In genomic region chr5:98768160-98769005, GRCh38 we compare ENCODE assay signal across 8 cellular contexts. TPM values are rescaled to one million over a fixed set of nuclear protein-coding genes. Genes with fewer than 3 reads are reported as not detected.
DNase-seq lines count a peak whose midpoint lies in the region; ATAC-seq and TF ChIP-seq lines count a peak whose summit lies in the region.

No MANE protein-coding gene starts in this region.

- no peaks in the 10 kb centered on the region for H3K36me3 ChIP-seq in OCI-LY7 (ENCODE audit: insufficient read depth, low read length)

- H3K27ac ChIP-seq in OCI-LY7 (ENCODE audit: low read depth, low read length, poor library complexity, severe bottlenecking) (no peak overlapping the region), right cardiac atrium (ENCODE audit: low read length) (no peak overlapping the region)

- peak; percentile 36 for ATAC-seq in GM19455 (IDR thresholded peaks at IDR 0.05; ENCODE audit: unreplicated experiment)
- ATAC-seq in HG03558 (IDR thresholded peaks at IDR 0.05; ENCODE audit: extremely low read depth, unreplicated experiment): peak; percentile 51
- peak; percentile 50 to 53 for ATAC-seq in right cardiac atrium

- POLR2A ChIA-PET in OCI-LY7 (lab: Charles Lee): interaction anchor here (0.6 to 1.0 kb wide), 2 partner anchors 9 to 63 kb away, joined by 3 read pairs; no protein-coding TSS in a partner anchor

- peaks cover 27% of the 10 kb centered on the region for H3K4me1 ChIP-seq in OCI-LY7 (ENCODE audit: insufficient read depth, low read length, poor library complexity, severe bottlenecking)
- no peaks in the 10 kb centered on the region for H3K4me1 ChIP-seq in right cardiac atrium (ENCODE audit: control insufficient read depth, insufficient read depth, low read length)

- intact Hi-C loops in OCI-LY7 (cut with micrococcal nuclease; ENCODE audit: unreplicated experiment) (no loop called here), right cardiac atrium (cut with DNase I) (no loop called here)

- WGBS in right cardiac atrium: under 1% methylated on average over 41 of the region's 41 CpGs

- no peak overlapping the region for H3K4me2 ChIP-seq in OCI-LY7 (ENCODE audit: low read length)

- H4K20me1 ChIP-seq in OCI-LY7 (ENCODE audit: insufficient read depth, low read length): 0 out of 2 replicates have a peak, but pooled peaks cover 8% of the 10 kb centered on the region

- no peaks in the 10 kb centered on the region for H3K79me2 ChIP-seq in OCI-LY7 (ENCODE audit: insufficient read depth, low read depth, low read length)

- CTCF ChIA-PET in OCI-LY7 (lab: Charles Lee; ENCODE audit: unreplicated experiment): no interaction called here

- H3K9me2 ChIP-seq in OCI-LY7 (ENCODE audit: insufficient read depth, low read length): no peaks in the 10 kb centered on the region

- no TSS peak for BruUV-seq in OCI-LY7 (replicated peaks; lab: Mats Ljungman, UMichigan)

- H3K27me3 ChIP-seq in right cardiac atrium (ENCODE audit: control insufficient read depth, insufficient read depth): no peaks in the 10 kb centered on the region

- TF ChIP-seq CTCF in OCI-LY7 (conservative IDR thresholded peaks at IDR 0.05; ENCODE audit: low read length): peak; percentile 85

- H2AFZ ChIP-seq in OCI-LY7 (ENCODE audit: low read length): no peak overlapping the region

- peak; percentile 15 for DNase-seq in DMS79 (lab: John Stamatoyannopoulos, UW)
- peak; percentile 51 for DNase-seq in OCI-LY7 (ENCODE audit: low spot score)
- DNase-seq in anterior cingulate cortex (lab: John Stamatoyannopoulos, UW): peak in 43 of 58 donors; percentile 7 to 67 (median 40)
- DNase-seq in right cardiac atrium: peak in 1 of 3 donors; percentile 53
- DNase-seq in pons (ENCODE audit: low spot score): peak; percentile 90
- no peak for DNase-seq in NCI-H128 (lab: John Stamatoyannopoulos, UW; ENCODE audit: unreplicated experiment)

- H3K4me3 ChIP-seq in OCI-LY7 (ENCODE audit: low read depth, low read length, poor library complexity, severe bottlenecking) (no peak overlapping the region), right cardiac atrium (ENCODE audit: low read length) (peak overlapping the region; percentile 76)

- H3K9me3 ChIP-seq in OCI-LY7 (ENCODE audit: low read length): no peaks in the 10 kb centered on the region
- H3K9me3 ChIP-seq in right cardiac atrium (ENCODE audit: control insufficient read depth, low read length): no peaks in the 10 kb centered on the region

RNA-seq across cellular contexts. Expression of gene RGMB, which starts 5.1 kb away (rescaled TPM):
- 9.2 and 9.3 TPM in 2 replicates for total RNA-seq in OCI-LY7 (2014; rRNA removed; shearing (Covaris generic))
- total RNA-seq in OCI-LY7 (2022) (11.2 and 15.0 TPM in 2 replicates), right cardiac atrium (10 to 100 TPM; 15.6 to 17.7 (median 16.7) TPM)
- 6.5 TPM for polyA plus RNA-seq in right cardiac atrium
